In genomic region chr6:46748940-46749503, GRCh38 we compare ENCODE assay signal across 26 cellular contexts. TPM values are rescaled to one million over a fixed set of nuclear protein-coding genes. Genes with fewer than 3 reads are reported as not detected.
"Had no signal": no experiment of that assay in that cellular context is flagged by ENCODE, and none has a peak within 500 bp of the region (broad histone marks: within the 10 kb centered on the region; RNA-seq: fewer than 3 reads in every experiment).

No MANE protein-coding gene starts in this region.

- H3K4me3 ChIP-seq: dorsolateral prefrontal cortex, gastrocnemius medialis, heart right ventricle, lung, pancreas, tibial artery had no signal

- H3K9me3 ChIP-seq: gastrocnemius medialis, heart right ventricle, pancreas, tibial artery had no signal

- ATAC-seq: esophagus mucosa, gastrocnemius medialis, heart right ventricle, left cardiac atrium, left ventricle myocardium superior, natural killer cell, pancreas, right cardiac atrium had no signal

- H3K27me3 ChIP-seq: dorsolateral prefrontal cortex, gastrocnemius medialis, pancreas, tibial artery had no signal

- H3K27ac ChIP-seq: dorsolateral prefrontal cortex, gastrocnemius medialis, heart right ventricle, pancreas, tibial artery had no signal

- H3K4me1 ChIP-seq: gastrocnemius medialis, heart right ventricle, pancreas, tibial artery had no signal

- H3K36me3 ChIP-seq: gastrocnemius medialis, heart right ventricle, pancreas, tibial artery had no signal

- DNase-seq: central memory CD4-positive, alpha-beta T cell; cortex of kidney; dorsolateral prefrontal cortex; effector CD8-positive, alpha-beta T cell; gastrocnemius medialis; heart right ventricle; kidney; left cardiac atrium; left ventricle myocardium superior; natural killer cell; occipital lobe; pancreas; right cardiac atrium; small intestine; stimulated activated CD4-positive, alpha-beta T cell treated with anti-CD3 and anti-CD28 coated beads, Interleukin-12 subunit alpha, Interleukin-12 subunit beta, amount 100 ng/mL, for 4 hours; stimulated activated naive CD4-positive, alpha-beta T cell treated with Interleukin-2 at 50 U/mL for 16 hours; tibial artery had no signal

RNA-seq across cellular contexts. Expression of gene ANKRD66, which starts 2.3 kb away (rescaled TPM):
- total RNA-seq: esophagus mucosa, fibroblast of villous mesenchyme, gastrocnemius medialis, heart right ventricle, kidney, left cardiac atrium, left ventricle myocardium superior, mesenteric fat pad, mucosa of gallbladder, myocyte, natural killer cell, neural crest cell, pancreas, progenitor cell of endocrine pancreas, right cardiac atrium, ureter had no signal
- polyA plus RNA-seq: heart right ventricle, pancreas, right cardiac atrium, small intestine had no signal

RNA-seq across cellular contexts. Expression of gene PLA2G7, which starts 13.8 kb away (rescaled TPM):
- total RNA-seq: fibroblast of villous mesenchyme, gastrocnemius medialis, myocyte had no signal

RNA-seq across cellular contexts. Expression of gene MEP1A, which starts 44.2 kb away (rescaled TPM):
- total RNA-seq: esophagus mucosa, fibroblast of villous mesenchyme, heart right ventricle, left cardiac atrium, left ventricle myocardium superior, mucosa of gallbladder, myocyte, natural killer cell, neural crest cell, occipital lobe, right cardiac atrium, ureter had no signal
- polyA plus RNA-seq: heart right ventricle, right cardiac atrium had no signal
